In the genomic region with DNA sequence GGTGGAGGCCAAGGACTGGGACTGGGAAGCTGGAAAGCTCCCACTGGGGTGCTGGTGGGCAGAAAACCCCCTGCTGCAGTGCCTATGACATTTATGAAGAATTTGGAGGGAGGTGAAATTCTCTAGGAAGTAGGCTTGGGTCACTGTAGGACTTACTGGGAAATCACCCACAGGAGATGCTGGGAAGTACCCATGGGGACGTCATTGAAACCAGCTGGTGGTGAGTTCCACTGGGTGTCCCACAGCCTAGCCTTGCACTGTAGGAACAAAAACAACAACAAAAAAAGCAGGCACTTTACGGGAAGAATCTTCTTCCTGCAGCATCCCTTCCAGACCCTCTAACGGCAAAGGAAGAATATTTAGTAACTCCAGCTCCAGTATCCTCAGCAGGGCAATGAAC, we compare ENCODE assay signal across 8 cellular contexts. TPM values are rescaled to one million over a fixed set of nuclear protein-coding genes. Genes with fewer than 3 reads are reported as not detected.
"Had no signal": no experiment of that assay in that cellular context is flagged by ENCODE, and none has a peak within 500 bp of the region (broad histone marks: within the 10 kb centered on the region; RNA-seq: fewer than 3 reads in every experiment).

No MANE protein-coding gene starts in this region.

- FAIRE-seq: G401.6, GM12891, GM12892, GM18507, GM19239 had no signal

- DNase-seq: GDM1, GF-D8 had no signal

RNA-seq across cellular contexts. Expression of gene VIP, which starts 26.2 kb away (rescaled TPM):
- total RNA-seq: G401 had no signal
